8 cellular contexts compared by ENCODE assay signal in genomic region chr14:103716091-103716801, GRCh38. TPM values are rescaled to one million over a fixed set of nuclear protein-coding genes. Genes with fewer than 3 reads are reported as not detected.
DNase-seq lines count a peak whose midpoint lies in the region; ATAC-seq and TF ChIP-seq lines count a peak whose summit lies in the region.

No MANE protein-coding gene starts in this region.

- H3K36me3 ChIP-seq in ovary = no peaks in the 10 kb centered on the region

- no peaks in the 10 kb centered on the region for H3K9me3 ChIP-seq in ovary

- TF ChIP-seq CTCF in foreskin fibroblast (IDR thresholded peaks at IDR 0.05; ENCODE audit: low read depth, low read length) (no peak), ovary (IDR thresholded peaks at IDR 0.05) (no peak)

- H3K27me3 ChIP-seq in ovary = no peaks in the 10 kb centered on the region

- H3K4me3 ChIP-seq in foreskin fibroblast (ENCODE audit: low read depth in 1 of 2, low read length in 2 of 2) (peak overlapping the region; percentile 76 to 78), ovary (peak overlapping the region; percentile 65)

- 1 to 2% (median 1%) methylated on average over 23 to 72 of the region's 72 CpGs for WGBS in ovary, 3 donors

- TF ChIP-seq POLR2A in ovary (IDR thresholded peaks at IDR 0.05) = no peak

- peak; percentile 54 for DNase-seq in activated CD4-positive, CD25-positive, alpha-beta regulatory T cell treated with anti-CD3 and anti-CD28 coated beads, Interleukin-2, amount 50 U/mL, for 72 hours
- peak; percentile 29 for DNase-seq in UCSD-AML1 (lab: John Stamatoyannopoulos, UW; ENCODE audit: unreplicated experiment)
- DNase-seq in foreskin fibroblast = peak in 1 of 2 donors; percentile 63
- peak; percentile 45 to 73 (median 68) for DNase-seq in ovary
- no peak for DNase-seq in NOMO-1 treated with DMSO at 0.1 percent for 48 hours (lab: John Stamatoyannopoulos, UW; ENCODE audit: unreplicated experiment)

- no peak for ATAC-seq in activated CD4-positive, CD25-positive, alpha-beta regulatory T cell treated with anti-CD3 and anti-CD28 coated beads, Interleukin-2, amount 50 U/mL, for 24 hours
- ATAC-seq in HG02840 (IDR thresholded peaks at IDR 0.05; ENCODE audit: low FRiP score, unreplicated experiment) = peak; percentile 3
- ATAC-seq in HG03469 (IDR thresholded peaks at IDR 0.05; ENCODE audit: unreplicated experiment) = no peak

- peak overlapping the region; percentile 26 to 80 for H3K27ac ChIP-seq in ovary

- H3K4me1 ChIP-seq in ovary (ENCODE audit: insufficient read depth) = peaks cover 25% of the 10 kb centered on the region

- TF ChIP-seq EP300 in ovary (IDR thresholded peaks at IDR 0.05) = no peak

- intact Hi-C loops in ovary (cut with DNase I) = loop anchor here in 1 of 4 donors (5.0 kb wide), 1 partner anchor 89 kb away; the partner anchor contains the start of gene KLC1

RNA-seq across cellular contexts. Expression of gene ZFYVE21, which starts 0.6 kb away (rescaled TPM):
- total RNA-seq in ovary = 100 to 1,000 TPM in 1 of 7 donors, 10 to 100 TPM in 6; 75.6 to 110 (median 83.1) TPM
- polyA plus RNA-seq in ovary = 100 to 1,000 TPM in 1 of 2 donors, 10 to 100 TPM in 1; 81.8 to 111 TPM

RNA-seq across cellular contexts. Expression of gene XRCC3, which starts 1.0 kb away (rescaled TPM):
- 1 to 10 TPM; 1.4 to 8.5 (median 2.9) TPM for total RNA-seq in ovary
- 1 to 10 TPM; 3.7 to 4.5 TPM for polyA plus RNA-seq in ovary
